ENCODE assay signal across 11 cellular contexts in genomic region chr2:12486205-12487118, GRCh38.
A peak's percentile ranks its signal among the peaks of the same experiment; 100 is the strongest.
DNase-seq lines count a peak whose midpoint lies in the region; ATAC-seq and TF ChIP-seq lines count a peak whose summit lies in the region.
"Had no signal": no experiment of that assay in that cellular context is flagged by ENCODE, and none has a peak within 500 bp of the region (broad histone marks: within the 10 kb centered on the region; RNA-seq: fewer than 3 reads in every experiment).

No MANE protein-coding gene starts in this region.

- H3K36me3 Mint-ChIP-seq in T-helper 17 cell (ENCODE audit: low read depth) (peaks cover 3% of the 10 kb centered on the region), HFFc6 (ENCODE audit: low read depth) (no peaks in the 10 kb centered on the region)

- 0 out of 2 replicates have a peak, but pooled peaks cover 5% of the 10 kb centered on the region for H3K9me3 Mint-ChIP-seq in HFFc6

- H3K27ac Mint-ChIP-seq in T-helper 17 cell (peak overlapping the region; percentile 61), HFFc6 (no peak overlapping the region)

- H3K9me3 ChIP-seq in T-helper 17 cell (ENCODE audit: control insufficient read depth, low read length, poor library complexity, severe bottlenecking) = no peaks in the 10 kb centered on the region

- no peak overlapping the region for H3K4me3 ChIP-seq in kidney epithelial cell (ENCODE audit: low read depth, low read length)
- H3K4me3 ChIP-seq: tibial nerve had no signal

- no peak for DNase-seq in T-helper 17 cell
- peak; percentile 57 for DNase-seq in kidney epithelial cell (ENCODE audit: low read depth)
- DNase-seq in HFFc6 = no peak
- DNase-seq in T-helper 2 cell = no peak
- no peak for DNase-seq in stimulated activated CD4-positive, alpha-beta T cell treated with anti-CD3 and anti-CD28 coated beads, Interleukin-1b, Interleukin-23, amount 100 ng/mL, for 48 hours
- DNase-seq in caudate nucleus (lab: John Stamatoyannopoulos, UW) = no peak
- DNase-seq: SHP77 treated with DMSO at 0.1 percent for 48 hours had no signal

- no peaks in the 10 kb centered on the region for H3K36me3 ChIP-seq in kidney epithelial cell (ENCODE audit: control insufficient read depth, insufficient read depth, low read length)
- H3K36me3 ChIP-seq: tibial nerve had no signal

- ATAC-seq in GM18511 (IDR thresholded peaks at IDR 0.05; ENCODE audit: unreplicated experiment) (peak; percentile 46), HG02642 (IDR thresholded peaks at IDR 0.05; ENCODE audit: poor library complexity, unreplicated experiment) (peak; percentile 74), T-helper 17 cell (no peak)
- ATAC-seq: activated naive CD4-positive, alpha-beta T cell treated with anti-CD3 and anti-CD28 coated beads, Interleukin-2, amount 50 U/mL, for 72 hours had no signal

- H3K4me3 Mint-ChIP-seq in T-helper 17 cell (peak overlapping the region; percentile 59), HFFc6 (no peak overlapping the region; the same call in 1 of the 2 replicates)

- TF ChIP-seq CTCF in kidney epithelial cell (IDR thresholded peaks at IDR 0.05; ENCODE audit: insufficient read depth, low read length, poor library complexity, severe bottlenecking) = no peak
- no peak for TF ChIP-seq CTCF in HFFc6 (IDR thresholded peaks at IDR 0.05)

- no peak overlapping the region for H3K27ac ChIP-seq in caudate nucleus (ENCODE audit: low read depth, low read length)
- H3K27ac ChIP-seq: tibial nerve had no signal

- H3K27me3 Mint-ChIP-seq in T-helper 17 cell (no peaks in the 10 kb centered on the region), HFFc6 (ENCODE audit: insufficient read depth) (peaks cover 7% of the 10 kb centered on the region)

- no peaks in the 10 kb centered on the region for H3K27me3 ChIP-seq in kidney epithelial cell (ENCODE audit: control insufficient read depth, insufficient read depth, low read length)
- H3K27me3 ChIP-seq: tibial nerve had no signal

- H3K4me1 Mint-ChIP-seq in T-helper 17 cell = peaks cover 49% of the 10 kb centered on the region
- H3K4me1 Mint-ChIP-seq in HFFc6 (ENCODE audit: low read depth) = peaks cover 27% of the 10 kb centered on the region
